In the genomic region with DNA sequence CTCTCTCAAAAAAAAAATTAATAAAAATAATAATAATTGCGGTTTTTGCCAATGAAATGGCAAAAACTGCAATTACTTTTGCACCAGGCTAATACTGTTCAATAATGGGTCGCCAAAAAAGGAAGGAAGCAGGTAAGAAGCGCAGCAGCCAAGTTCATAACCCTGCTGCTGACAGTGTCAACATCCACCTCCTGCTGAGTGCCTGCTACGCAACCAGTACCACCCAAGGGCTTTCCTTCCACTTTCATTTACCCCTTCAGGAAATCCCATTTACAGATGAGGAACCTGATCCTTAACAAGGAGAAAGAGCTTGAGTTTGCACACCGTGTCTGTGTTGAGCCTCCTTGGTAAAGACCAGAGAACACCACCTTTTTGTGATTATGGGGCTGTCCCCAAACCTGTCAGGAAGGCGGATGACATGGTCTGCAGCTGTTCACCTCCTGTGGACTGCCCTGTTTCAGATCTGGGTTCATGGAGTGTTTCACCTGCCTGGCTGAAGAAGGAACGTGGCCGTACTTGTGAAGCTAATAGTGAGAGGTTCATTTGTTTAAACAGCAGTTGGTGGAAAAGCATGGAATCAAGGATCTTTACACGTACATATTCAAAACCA, we compare ENCODE assay signal across 20 cellular contexts.
DNase-seq lines count a peak whose midpoint lies in the region; ATAC-seq lines count a peak whose summit lies in the region.
"Had no signal": no experiment of that assay in that cellular context is flagged by ENCODE, and none has a peak within 500 bp of the region (broad histone marks: within the 10 kb centered on the region; RNA-seq: fewer than 3 reads in every experiment).

No MANE protein-coding gene starts in this region.

- no peaks in the 10 kb centered on the region for H3K27me3 Mint-ChIP-seq in effector memory CD8-positive, alpha-beta T cell
- H3K27me3 Mint-ChIP-seq: activated CD4-positive, alpha-beta T cell treated with anti-CD3 and anti-CD28 coated beads for 36 hours; type B pancreatic cell had no signal

- no peaks in the 10 kb centered on the region for H3K9me3 Mint-ChIP-seq in effector memory CD8-positive, alpha-beta T cell

- peaks cover 6% of the 10 kb centered on the region for H3K36me3 Mint-ChIP-seq in effector memory CD8-positive, alpha-beta T cell (ENCODE audit: insufficient read depth)
- H3K36me3 Mint-ChIP-seq: type B pancreatic cell had no signal

- no peak overlapping the region for H3K4me3 Mint-ChIP-seq in effector memory CD8-positive, alpha-beta T cell
- H3K4me3 Mint-ChIP-seq: activated CD4-positive, alpha-beta T cell treated with anti-CD3 and anti-CD28 coated beads for 36 hours; activated naive CD4-positive, alpha-beta T cell treated with anti-CD3 and anti-CD28 coated beads, Interleukin-2, amount 10 ng/mL, durations not matched to agents 7 days and 5 days; type B pancreatic cell had no signal

- peaks cover 5 to 12% of the 10 kb centered on the region in 2 donors for H3K4me1 Mint-ChIP-seq in effector memory CD8-positive, alpha-beta T cell (ENCODE audit: low read depth in 2 of 2)

- ATAC-seq in GM19463 (IDR thresholded peaks at IDR 0.05; ENCODE audit: unreplicated experiment), result peak; percentile 91
- ATAC-seq in effector memory CD8-positive, alpha-beta T cell (replicated peaks), result no peak
- ATAC-seq: activated CD4-positive, alpha-beta T cell treated with anti-CD3 and anti-CD28 coated beads for 36 hours; right cardiac atrium; stimulated activated naive CD8-positive, alpha-beta T cell treated with anti-CD3 and anti-CD28 coated beads, Interleukin-15, Interleukin-2, amounts not matched to agents 100 U/mL and 50 U/mL, for 24 hours had no signal

- DNase-seq in DMS53 (lab: John Stamatoyannopoulos, UW), result peak; percentile 55
- DNase-seq in DMS53 treated with DMSO at 0.1 percent for 48 hours (lab: John Stamatoyannopoulos, UW; ENCODE audit: unreplicated experiment), result no peak
- peak; percentile 49 for DNase-seq in NCI-H2107 treated with DMSO at 0.1 percent for 48 hours (lab: John Stamatoyannopoulos, UW; ENCODE audit: unreplicated experiment)
- peak; percentile 19 for DNase-seq in UCSD-AML1 (lab: John Stamatoyannopoulos, UW; ENCODE audit: unreplicated experiment)
- no peak for DNase-seq in effector memory CD8-positive, alpha-beta T cell
- DNase-seq in DMS114 treated with DMSO at 0.1 percent for 48 hours (lab: John Stamatoyannopoulos, UW; ENCODE audit: unreplicated experiment), result no peak
- no peak for DNase-seq in activated CD4-positive, alpha-beta T cell treated with anti-CD3 and anti-CD28 coated beads for 48 hours
- DNase-seq: activated CD4-positive, alpha-beta T cell treated with anti-CD3 and anti-CD28 coated beads for 36 hours; activated naive CD4-positive, alpha-beta T cell treated with anti-CD3 and anti-CD28 coated beads, Interleukin-2, amount 10 ng/mL, durations not matched to agents 7 days and 5 days; BE2C; DMS 273 treated with DMSO at 0.1 percent for 48 hours; foreskin fibroblast; H7; kidney glomerular epithelial cell; midbrain; NCI-H2171; right cardiac atrium; stimulated activated naive CD8-positive, alpha-beta T cell treated with anti-CD3 and anti-CD28 coated beads, Interleukin-15, Interleukin-2, amounts not matched to agents 100 U/mL and 50 U/mL, for 24 hours had no signal

- no peak overlapping the region for H3K27ac Mint-ChIP-seq in effector memory CD8-positive, alpha-beta T cell
- H3K27ac Mint-ChIP-seq: activated CD4-positive, alpha-beta T cell treated with anti-CD3 and anti-CD28 coated beads for 36 hours; type B pancreatic cell had no signal

Comparison
In these comparisons a context has a peak if more than half of its experiments do, and no peak if none do; other contexts are left out.
1. DNase-seq: peak in DMS53 (single experiment), NCI-H2107 treated with DMSO at 0.1 percent for 48 hours (single experiment) and UCSD-AML1 (single experiment); none in DMS53 treated with DMSO at 0.1 percent for 48 hours (single experiment), effector memory CD8-positive, alpha-beta T cell (0 of 3), DMS114 treated with DMSO at 0.1 percent for 48 hours (single experiment) and activated CD4-positive, alpha-beta T cell treated with anti-CD3 and anti-CD28 coated beads for 48 hours (single experiment).